8 cellular contexts compared by ENCODE assay signal in genomic region chr17:3003401-3004149, GRCh38. TPM values are rescaled to one million over a fixed set of nuclear protein-coding genes. Genes with fewer than 3 reads are reported as not detected.
DNase-seq lines count a peak whose midpoint lies in the region; ATAC-seq, FAIRE-seq and TF ChIP-seq lines count a peak whose summit lies in the region.

No MANE protein-coding gene starts in this region.

- dilution Hi-C loops in endothelial cell of umbilical vein (cut with MboI; ENCODE audit: extremely low pct_ligation_motif_present, low sequenced_read_pairs) = no loop called here

- ATAC-seq in GM21360 (IDR thresholded peaks at IDR 0.05; ENCODE audit: unreplicated experiment) (no peak), HG03571 (IDR thresholded peaks at IDR 0.05; ENCODE audit: unreplicated experiment) (no peak)

- H3K4me1 ChIP-seq in endothelial cell of umbilical vein (ENCODE audit: control insufficient read depth, extremely low read depth, insufficient read depth, low read length) = peaks cover 17% of the 10 kb centered on the region
- peaks cover 21% of the 10 kb centered on the region for H3K4me1 ChIP-seq in parathyroid adenoma

- H3K36me3 ChIP-seq in endothelial cell of umbilical vein (ENCODE audit: control insufficient read depth in 2 of 2, extremely low read depth in 1 of 2, insufficient read depth in 2 of 2, low read length in 2 of 2) = no peaks in the 10 kb centered on the region
- no peaks in the 10 kb centered on the region for H3K36me3 ChIP-seq in parathyroid adenoma (ENCODE audit: control insufficient read depth, insufficient read depth, low read length)

- CTCF ChIA-PET in endothelial cell of umbilical vein (lab: Charles Lee) = interaction anchor here (0.5 to 2.4 kb wide), 9 partner anchors 9 to 155 kb away, joined by 3 to 17 read pairs (median 5); no protein-coding TSS in a partner anchor

- no peaks in the 10 kb centered on the region for H3K9me1 ChIP-seq in endothelial cell of umbilical vein (replicated peaks; ENCODE audit: control insufficient read depth, extremely low read depth, insufficient read depth, low read length)

- H2AFZ ChIP-seq in endothelial cell of umbilical vein (ENCODE audit: low read depth, low read length) (peak overlapping the region; percentile 55), parathyroid adenoma (peak overlapping the region; percentile 90)

- DNase-seq in NCI-H69 (lab: John Stamatoyannopoulos, UW) = peak; percentile 17
- no peak for DNase-seq in endothelial cell of umbilical vein (ENCODE audit: low read depth, low spot score)
- DNase-seq in NCI-H345 (lab: John Stamatoyannopoulos, UW) = no peak
- DNase-seq in HUDEP-2 (lab: John Stamatoyannopoulos, UW; ENCODE audit: unreplicated experiment in 76 of 76) = no peak

- peak overlapping the region; percentile 52 for H3K9ac ChIP-seq in endothelial cell of umbilical vein (replicated peaks; ENCODE audit: extremely low read depth, insufficient read depth, low read length)
- H3K9ac ChIP-seq in parathyroid adenoma = no peak overlapping the region

- POLR2A ChIA-PET in endothelial cell of umbilical vein (lab: Charles Lee) = interaction anchor here (1.1 kb wide), 1 partner anchor 66 kb away, joined by 3 read pairs; no protein-coding TSS in a partner anchor

- intact Hi-C loops in endothelial cell of umbilical vein (cut with micrococcal nuclease) = loop anchor here (1.0 to 2.0 kb wide), 4 partner anchors 27 to 155 kb away; no protein-coding TSS in a partner anchor

- peak overlapping the region; percentile 39 for H3K4me3 ChIP-seq in GM12875 (ENCODE audit: low read depth, low read length)
- no peak overlapping the region for H3K4me3 ChIP-seq in endothelial cell of umbilical vein (replicated peaks in 1 of 3; ENCODE audit: insufficient read depth in 1 of 3, low read depth in 1 of 3, low read length in 3 of 3)
- H3K4me3 ChIP-seq in parathyroid adenoma (ENCODE audit: low read depth, low read length) = peak overlapping the region; percentile 16

- H4K20me1 ChIP-seq in endothelial cell of umbilical vein (replicated peaks; ENCODE audit: control insufficient read depth, extremely low read depth, insufficient read depth, low read length) = no peaks in the 10 kb centered on the region

- H3K9me3 ChIP-seq in endothelial cell of umbilical vein (replicated peaks; ENCODE audit: control insufficient read depth, insufficient read depth, low read length) = no peaks in the 10 kb centered on the region
- H3K9me3 ChIP-seq in parathyroid adenoma (ENCODE audit: control insufficient read depth, low read length) = no peaks in the 10 kb centered on the region

- H3K27me3 ChIP-seq in endothelial cell of umbilical vein (ENCODE audit: control insufficient read depth in 2 of 2, insufficient read depth in 2 of 2, low read length in 2 of 2) (no peaks in the 10 kb centered on the region), parathyroid adenoma (ENCODE audit: control insufficient read depth, insufficient read depth, low read length) (no peaks in the 10 kb centered on the region)

- H3K4me2 ChIP-seq in endothelial cell of umbilical vein (ENCODE audit: insufficient read depth, low read length) (no peak overlapping the region), parathyroid adenoma (ENCODE audit: low read length) (peak overlapping the region; percentile 76)

- no peaks in the 10 kb centered on the region for H3K79me2 ChIP-seq in endothelial cell of umbilical vein (ENCODE audit: control insufficient read depth, insufficient read depth, low read length)
- no peaks in the 10 kb centered on the region for H3K79me2 ChIP-seq in parathyroid adenoma

- peak; percentile 57 for FAIRE-seq in endothelial cell of umbilical vein (lab: Jason Lieb, UNC)

- H3K27ac ChIP-seq in endothelial cell of umbilical vein (ENCODE audit: insufficient read depth, low read depth, low read length) (peak overlapping the region; percentile 85), parathyroid adenoma (peak overlapping the region; percentile 83)

- no TSS peak for BruUV-seq in endothelial cell of umbilical vein (replicated peaks; lab: Mats Ljungman, UMichigan)

- no peak for TF ChIP-seq POLR2A in endothelial cell of umbilical vein (IDR thresholded peaks at IDR 0.05; ENCODE audit: low read depth, low read length)

- TF ChIP-seq CTCF in GM12875 (IDR thresholded peaks at IDR 0.05; ENCODE audit: borderline replicate concordance, insufficient read depth, low read depth, low read length) (no peak), endothelial cell of umbilical vein (IDR thresholded peaks at IDR 0.05; ENCODE audit: extremely low read depth in 1 of 2, insufficient read depth in 1 of 2, low read depth in 1 of 2, low read length in 2 of 2) (no peak), parathyroid adenoma (IDR thresholded peaks at IDR 0.05) (no peak)

TF ChIP-seq in endothelial cell of umbilical vein, 7 proteins besides CTCF, POLR2A, EP300 and RAD21:
- TF ChIP-seq EZH2 (IDR thresholded peaks at IDR 0.05; ENCODE audit: borderline replicate concordance, low read depth, low read length, severe bottlenecking) (no peak), JUN (IDR thresholded peaks at IDR 0.05; ENCODE audit: borderline replicate concordance, insufficient read depth, insufficient read length, low read depth) (no peak), MAX (IDR thresholded peaks at IDR 0.05; ENCODE audit: insufficient read depth, insufficient read length) (no peak)

RNA-seq across cellular contexts. Expression of gene OR1D5, which starts 59.8 kb away (rescaled TPM):
- not detected in 2 replicates for total RNA-seq in endothelial cell of umbilical vein
- polyA plus RNA-seq in endothelial cell of umbilical vein = not detected in 2 replicates
- not detected in 2 replicates for polyA plus RNA-seq in endothelial cell of umbilical vein (2011; cell fraction: cytosol; rRNA removed)
- polyA plus RNA-seq in endothelial cell of umbilical vein (2011; cell fraction: nucleus; rRNA removed) = not detected in 2 replicates
- not detected in 2 replicates for polyA plus RNA-seq in endothelial cell of umbilical vein (2012)
- not detected in 2 replicates for polyA minus RNA-seq in endothelial cell of umbilical vein
- polyA minus RNA-seq in endothelial cell of umbilical vein (2011; cell fraction: cytosol; rRNA and poly(A)+ RNA removed) = not detected
- not detected in 2 replicates for polyA minus RNA-seq in endothelial cell of umbilical vein (2011; cell fraction: nucleus; rRNA and poly(A)+ RNA removed)

Comparison
In these comparisons a context has a peak if more than half of its experiments do, and no peak if none do; other contexts are left out.
1. H3K4me3 ChIP-seq: peak in GM12875 (single experiment) and parathyroid adenoma (single experiment); none in endothelial cell of umbilical vein (0 of 3).